13 cellular contexts compared by ENCODE assay signal in the genomic region with DNA sequence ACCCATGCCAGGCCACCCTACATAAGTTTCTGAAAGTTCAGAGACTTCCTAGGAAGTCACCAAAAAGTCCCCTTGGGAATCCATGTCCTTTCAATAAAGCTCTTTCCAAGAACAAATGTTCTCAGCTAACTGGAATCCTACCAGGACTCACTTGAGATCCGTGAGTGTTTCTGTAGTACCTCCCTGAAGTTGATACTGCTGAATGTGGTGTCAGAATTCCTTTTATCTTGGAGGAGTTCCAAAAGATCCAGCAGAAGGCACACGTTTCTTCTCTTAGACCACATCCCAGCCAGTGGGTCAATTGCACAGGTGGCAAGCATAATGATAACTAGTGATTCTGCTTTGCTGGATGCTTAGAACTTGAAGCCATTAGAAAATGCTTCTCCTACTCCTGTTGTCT.
"Had no signal": no experiment of that assay in that cellular context is flagged by ENCODE, and none has a peak within 500 bp of the region (broad histone marks: within the 10 kb centered on the region; RNA-seq: fewer than 3 reads in every experiment).

No MANE protein-coding gene starts in this region.

- H3K9ac ChIP-seq: parathyroid adenoma had no signal

- ATAC-seq: activated T-helper 17 cell treated with anti-CD3 and anti-CD28 coated beads, Interleukin-2, amount 50 U/mL, for 72 hours; esophagus mucosa; mucosa of descending colon; naive thymus-derived CD8-positive, alpha-beta T cell; stimulated activated naive CD8-positive, alpha-beta T cell treated with anti-CD3 and anti-CD28 coated beads, Interleukin-15, amount 100 ng/mL, for 72 hours had no signal

- H3K27ac ChIP-seq: cardiac muscle cell, parathyroid adenoma, upper lobe of left lung had no signal

- H3K36me3 ChIP-seq: cardiac muscle cell, upper lobe of left lung had no signal

- H3K4me3 ChIP-seq: cardiac muscle cell, mucosa of descending colon, upper lobe of left lung had no signal

- H3K4me1 ChIP-seq: parathyroid adenoma had no signal

- H3K27me3 ChIP-seq: cardiac muscle cell, upper lobe of left lung had no signal

- H2AFZ ChIP-seq: parathyroid adenoma had no signal

- H3K9me3 ChIP-seq: mucosa of descending colon, upper lobe of left lung had no signal

- H3K79me2 ChIP-seq: parathyroid adenoma had no signal

- DNase-seq: activated CD4-positive, alpha-beta T cell treated with anti-CD3 and anti-CD28 coated beads, Interleukin-2, amount 50 U/mL, for 48 hours; activated CD4-positive, CD25-positive, alpha-beta regulatory T cell treated with anti-CD3 and anti-CD28 coated beads, Interleukin-2, amount 50 U/mL, for 72 hours; activated naive CD4-positive, alpha-beta T cell treated with anti-CD3 and anti-CD28 coated beads for 36 hours; hypothalamus; mucosa of descending colon; naive thymus-derived CD8-positive, alpha-beta T cell; small intestine; stimulated activated naive CD8-positive, alpha-beta T cell treated with anti-CD3 and anti-CD28 coated beads, Interleukin-15, amount 100 ng/mL, for 72 hours had no signal
